9 cellular contexts compared by ENCODE assay signal in genomic region chr5:108001222-108001621, GRCh38.
"Had no signal": no experiment of that assay in that cellular context is flagged by ENCODE, and none has a peak within 500 bp of the region (broad histone marks: within the 10 kb centered on the region; RNA-seq: fewer than 3 reads in every experiment).

No MANE protein-coding gene starts in this region.

- DNase-seq: GM23248, GOT3, H7, HFFc6, IMR-90, KG1 had no signal

- FAIRE-seq: HTR-8/SVneo, K562 had no signal

- ATAC-seq: HCT116, K562 had no signal
